ENCODE assay signal across 21 cellular contexts in the genomic region with DNA sequence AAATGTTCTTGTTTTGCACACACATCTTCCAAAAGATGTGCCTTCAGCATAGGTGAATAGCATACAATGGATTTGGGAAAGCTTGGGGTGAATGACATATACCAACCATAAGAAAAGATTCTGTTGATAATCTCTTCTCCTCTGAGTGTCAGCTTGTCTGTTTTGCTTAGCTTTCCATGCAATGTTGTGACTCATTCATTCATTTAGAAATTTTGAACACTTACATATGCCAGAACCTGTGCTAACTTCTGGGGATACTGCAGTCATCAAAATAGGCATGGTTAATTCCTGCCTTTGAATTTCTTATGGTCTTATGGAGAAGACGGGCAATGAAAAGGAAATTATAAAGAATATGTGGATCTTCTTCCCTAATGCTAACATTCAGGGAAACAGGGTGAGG. TPM values are rescaled to one million over a fixed set of nuclear protein-coding genes. Genes with fewer than 3 reads are reported as not detected.
DNase-seq lines count a peak whose midpoint lies in the region; ATAC-seq, FAIRE-seq and TF ChIP-seq lines count a peak whose summit lies in the region.
"Had no signal": no experiment of that assay in that cellular context is flagged by ENCODE, and none has a peak within 500 bp of the region (broad histone marks: within the 10 kb centered on the region; RNA-seq: fewer than 3 reads in every experiment).

No MANE protein-coding gene starts in this region.

- no peak overlapping the region for H3K9ac ChIP-seq in HepG2 (ENCODE audit: insufficient read depth, low read depth, low read length)
- H3K9ac ChIP-seq in adipocyte (ENCODE audit: low read length) = no peak overlapping the region

- TF ChIP-seq CTCF in right lobe of liver (IDR thresholded peaks at IDR 0.05) = no peak
- no peak for TF ChIP-seq CTCF in HepG2 (CRISPR knock-in tag; IDR thresholded peaks at IDR 0.05)
- no peak for TF ChIP-seq CTCF in foreskin keratinocyte (conservative IDR thresholded peaks at IDR 0.05)
- no peak for TF ChIP-seq CTCF in upper lobe of left lung (IDR thresholded peaks at IDR 0.05)

- peak overlapping the region in 2 of 3 donors; percentile 18 to 21 for H3K27ac ChIP-seq in right lobe of liver
- no peak overlapping the region for H3K27ac ChIP-seq in HepG2 (ENCODE audit: extremely low read length, insufficient read depth, low read length)
- H3K27ac ChIP-seq in foreskin keratinocyte = no peak overlapping the region
- no peak overlapping the region for H3K27ac ChIP-seq in upper lobe of left lung
- H3K27ac ChIP-seq: A549, heart right ventricle, neutrophil, psoas muscle, thoracic aorta, uterus had no signal

- no peaks in the 10 kb centered on the region for H3K79me2 ChIP-seq in HepG2 (ENCODE audit: insufficient read depth, low read length)

- H3K36me3 ChIP-seq in right lobe of liver = no peaks in the 10 kb centered on the region
- H3K36me3 ChIP-seq in HepG2 (replicated peaks in 1 of 2; ENCODE audit: control insufficient read depth in 1 of 2, insufficient read depth in 2 of 2, low read length in 2 of 2) = no peaks in the 10 kb centered on the region
- no peaks in the 10 kb centered on the region for H3K36me3 ChIP-seq in adipocyte (ENCODE audit: control insufficient read depth, insufficient read depth, low read length, severe bottlenecking)
- no peaks in the 10 kb centered on the region for H3K36me3 ChIP-seq in upper lobe of left lung
- H3K36me3 ChIP-seq: heart right ventricle, thoracic aorta, uterus had no signal

- H3K4me3 ChIP-seq in right lobe of liver = no peak overlapping the region
- H3K4me3 ChIP-seq in HepG2 (replicated peaks in 1 of 3; ENCODE audit: insufficient read depth in 1 of 3, low read depth in 2 of 3, low read length in 3 of 3) = no peak overlapping the region
- H3K4me3 ChIP-seq in adipocyte (ENCODE audit: low read length) = no peak overlapping the region
- no peak overlapping the region for H3K4me3 ChIP-seq in upper lobe of left lung
- H3K4me3 ChIP-seq: A549, heart right ventricle, psoas muscle, thoracic aorta, uterus had no signal

- in situ Hi-C loops in HepG2 (cut with HindIII; ENCODE audit: extremely low pct_ligation_motif_present, low pct_unique_long_range_greater_than_20kb) = no loop called here

- CTCF ChIA-PET in HepG2 (lab: Yijun Ruan, JAX; ENCODE audit: low intra/inter-chr PET ratio, low total read pairs) = no interaction called here

- no peak for FAIRE-seq in HepG2 (lab: Jason Lieb, UNC)
- FAIRE-seq: TTC549 had no signal

- BruUV-seq in HepG2 (replicated peaks; lab: Mats Ljungman, UMichigan) = no TSS peak

- H3K9me3 ChIP-seq in right lobe of liver (no peaks in the 10 kb centered on the region), HepG2 (ENCODE audit: low read length) (no peaks in the 10 kb centered on the region), adipocyte (ENCODE audit: control insufficient read depth, low read length) (no peaks in the 10 kb centered on the region), upper lobe of left lung (no peaks in the 10 kb centered on the region)
- H3K9me3 ChIP-seq: A549, heart right ventricle, neutrophil, psoas muscle, thoracic aorta, uterus had no signal

- POLR2A ChIA-PET in HepG2 (lab: Yijun Ruan, JAX) = no interaction called here

- DNase-seq in right lobe of liver (no peak), HepG2 (ENCODE audit: low spot score) (no peak), adipocyte (ENCODE audit: low read depth) (peak; percentile 40), foreskin keratinocyte (no peak), NCI-H2081 (lab: John Stamatoyannopoulos, UW) (no peak), upper lobe of left lung (no peak), left colon (no peak)
- DNase-seq: activated gamma-delta T cell, AML-193, H7, heart right ventricle, NCI-H1105, NCI-H1930, NCI-H526 treated with DMSO at 0.1 percent for 48 hours, psoas muscle, uterus had no signal

- TF ChIP-seq RAD21 in HepG2 (CRISPR knock-in tag; IDR thresholded peaks at IDR 0.05) = no peak

- H4K20me1 ChIP-seq in HepG2 (ENCODE audit: insufficient read depth, low read length) = no peaks in the 10 kb centered on the region

- H3K4me2 ChIP-seq in HepG2 (ENCODE audit: low read depth, low read length) = no peak overlapping the region
- H3K4me2 ChIP-seq: A549 had no signal

- TF ChIP-seq EP300 in HepG2 (IDR thresholded peaks at IDR 0.05; ENCODE audit: low read depth in 2 of 2, low read length in 2 of 2) (no peak), HepG2 (CRISPR knock-in tag; IDR thresholded peaks at IDR 0.05; ENCODE audit: borderline replicate concordance) (no peak), upper lobe of left lung (IDR thresholded peaks at IDR 0.05) (no peak)

- no peak for ATAC-seq in right lobe of liver
- no peak for ATAC-seq in HepG2
- ATAC-seq in foreskin keratinocyte = peak; percentile 33
- no peak for ATAC-seq in upper lobe of left lung (ENCODE audit: low FRiP score in 2 of 2)
- no peak for ATAC-seq in GM19328 (IDR thresholded peaks at IDR 0.05; ENCODE audit: unreplicated experiment)
- no peak for ATAC-seq in left colon
- ATAC-seq: A549 had no signal

- no peak for TF ChIP-seq POLR2A in right lobe of liver (IDR thresholded peaks at IDR 0.05)
- TF ChIP-seq POLR2A in HepG2 (IDR thresholded peaks at IDR 0.05; ENCODE audit: insufficient read depth in 1 of 2, low read depth in 2 of 2, low read length in 2 of 2) = no peak
- no peak for TF ChIP-seq POLR2A in upper lobe of left lung (IDR thresholded peaks at IDR 0.05)

- H3K4me1 ChIP-seq in right lobe of liver (peaks cover 0 to 22% (median 5%) of the 10 kb centered on the region in 4 donors), HepG2 (ENCODE audit: insufficient read depth, low read length) (no peaks in the 10 kb centered on the region), adipocyte (ENCODE audit: control insufficient read depth, insufficient read depth, low read length) (peaks cover 19% of the 10 kb centered on the region), foreskin keratinocyte (peaks cover 15% of the 10 kb centered on the region), upper lobe of left lung (peaks cover 6 to 57% (median 13%) of the 10 kb centered on the region in 4 donors)
- H3K4me1 ChIP-seq: A549, uterus had no signal

- H3K27me3 ChIP-seq in right lobe of liver (no peaks in the 10 kb centered on the region), HepG2 (ENCODE audit: control insufficient read depth in 1 of 2, insufficient read depth in 2 of 2, low read length in 2 of 2) (no peaks in the 10 kb centered on the region), adipocyte (replicated peaks; ENCODE audit: control insufficient read depth, insufficient read depth, low read length) (no peaks in the 10 kb centered on the region), foreskin keratinocyte (no peaks in the 10 kb centered on the region), upper lobe of left lung (no peaks in the 10 kb centered on the region)
- H3K27me3 ChIP-seq: heart right ventricle, neutrophil, uterus had no signal

- no peak overlapping the region for H2AFZ ChIP-seq in HepG2 (ENCODE audit: low read length)

- intact Hi-C loops in right lobe of liver (cut with DNase I) = no loop called here
- intact Hi-C loops in HepG2 (cut with micrococcal nuclease; ENCODE audit: unreplicated experiment) = no loop called here
- intact Hi-C loops in left colon (cut with DNase I, micrococcal nuclease) = no loop called here

- WGBS in right lobe of liver (ENCODE audit: insufficient coverage, low coverage, low lambda C conversion rate, missing lambda C conversion rate) = 79% methylated on average over 1 of the region's 1 CpG
- WGBS in HepG2 (ENCODE audit: low lambda C conversion rate) = 65% methylated on average over 1 of the region's 1 CpG
- 97 to 100% methylated on average over 1 of the region's 1 CpG for whole genome bisulfite sequencing in upper lobe of left lung, 2 donors

TF ChIP-seq in HepG2, 621 proteins besides CTCF, POLR2A, EP300 and RAD21 (continues in another document):
- TF ChIP-seq ZNF24 (IDR thresholded peaks at IDR 0.05) (no peak), JDP2 (CRISPR knock-in tag; IDR thresholded peaks at IDR 0.05; ENCODE audit: borderline replicate concordance) (no peak), ZNF776 (CRISPR knock-in tag; IDR thresholded peaks at IDR 0.05) (no peak), REXO4 (CRISPR knock-in tag; IDR thresholded peaks at IDR 0.05; ENCODE audit: borderline replicate concordance) (no peak), RBFOX2 (IDR thresholded peaks at IDR 0.05; ENCODE audit: low read depth, low read length) (no peak), HOXA9 (CRISPR knock-in tag; IDR thresholded peaks at IDR 0.05; ENCODE audit: borderline replicate concordance) (no peak)
- TF ChIP-seq, protein P1, sequence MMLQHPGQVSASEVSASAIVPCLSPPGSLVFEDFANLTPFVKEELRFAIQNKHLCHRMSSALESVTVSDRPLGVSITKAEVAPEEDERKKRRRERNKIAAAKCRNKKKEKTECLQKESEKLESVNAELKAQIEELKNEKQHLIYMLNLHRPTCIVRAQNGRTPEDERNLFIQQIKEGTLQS (CRISPR knock-in tag; IDR thresholded peaks at IDR 0.05) = no peak

RNA-seq across cellular contexts. Expression of gene ADRB2, which starts 14.1 kb away (rescaled TPM):
- 1 to 10 TPM in 5 of 6 experiments, under 1 TPM in 1; 0.99 to 2.8 (median 1.8) TPM for total RNA-seq in right lobe of liver
- total RNA-seq in HepG2 (2016; rRNA removed; fragmentation: Illumina TruSeq; extraction: Trizol) = not detected in 2 replicates
- not detected in 2 replicates for total RNA-seq in HepG2 (2016; cell fraction: cytosol; rRNA removed; fragmentation: Illumina TruSeq; extraction: Trizol; ENCODE audit: low read depth)
- not detected in 2 replicates for total RNA-seq in HepG2 (2016; cell fraction: insoluble cytoplasmic fraction; rRNA removed; fragmentation: Illumina TruSeq; extraction: Trizol)
- not detected in 2 replicates for total RNA-seq in HepG2 (2016; cell fraction: membrane; rRNA removed; fragmentation: Illumina TruSeq; extraction: Trizol)
- not detected in 2 replicates for total RNA-seq in HepG2 (2016; cell fraction: nucleus; rRNA removed; fragmentation: Illumina TruSeq; extraction: Trizol)
- polyA plus RNA-seq in HepG2 (2011; rRNA removed) = 0.01 TPM in 1 of 2 replicates, not detected in the other
- polyA plus RNA-seq in HepG2 (2011; cell fraction: cytosol; rRNA removed) = not detected in 2 replicates
- polyA plus RNA-seq in HepG2 (2011; cell fraction: nucleus; rRNA removed) = not detected in 2 replicates
- not detected in 2 replicates for polyA plus RNA-seq in HepG2 (2012)
- polyA plus RNA-seq in HepG2 (2016; cell fraction: cytosol; fragmentation: Illumina TruSeq; extraction: Trizol; ENCODE audit: low read depth) = not detected in 2 replicates
- not detected in 2 replicates for polyA plus RNA-seq in HepG2 (2016; cell fraction: insoluble cytoplasmic fraction; fragmentation: Illumina TruSeq; extraction: Trizol; ENCODE audit: low read depth)
- polyA plus RNA-seq in HepG2 (2016; cell fraction: membrane; fragmentation: Illumina TruSeq; extraction: Trizol; ENCODE audit: low read depth) = not detected in 2 replicates
- polyA plus RNA-seq in HepG2 (2016; cell fraction: nucleus; fragmentation: Illumina TruSeq; extraction: Trizol; ENCODE audit: insufficient read depth, low read depth) = not detected in 2 replicates
- 0.06 and 2.5 TPM in 2 replicates for polyA minus RNA-seq in HepG2 (2011; rRNA and poly(A)+ RNA removed; ENCODE audit: low replicate concordance)
- not detected in 2 replicates for polyA minus RNA-seq in HepG2 (2011; cell fraction: cytosol; rRNA and poly(A)+ RNA removed)
- not detected in 2 replicates for polyA minus RNA-seq in HepG2 (2011; cell fraction: nucleus; rRNA and poly(A)+ RNA removed)
- total RNA-seq in foreskin keratinocyte = 20.4 and 36.9 TPM in 2 replicates
- 10.8 and 23.5 TPM in 2 replicates for polyA plus RNA-seq in foreskin keratinocyte
- total RNA-seq in upper lobe of left lung = 10 to 100 TPM; 22.4 to 77.4 (median 34.2) TPM
- 1 to 10 TPM in 1 of 2 donors, under 1 TPM in 1; 0.55 to 1.4 TPM for total RNA-seq in left colon

Comparison
In these comparisons a context has a peak if more than half of its experiments do, and no peak if none do; other contexts are left out.
1. H3K27ac ChIP-seq: peak in right lobe of liver (2 of 3); none in HepG2 (single experiment), foreskin keratinocyte (single experiment) and upper lobe of left lung (0 of 4).